Comparison of ENCODE assay signal across 20 cellular contexts in genomic region chr7:84613411-84613810, GRCh38.
"Had no signal": no experiment of that assay in that cellular context is flagged by ENCODE, and none has a peak within 500 bp of the region (broad histone marks: within the 10 kb centered on the region; RNA-seq: fewer than 3 reads in every experiment).

No MANE protein-coding gene starts in this region.

- H3K9me3 ChIP-seq: esophagus muscularis mucosa, gastrocnemius medialis, heart right ventricle, left lung, lower lobe of right lung had no signal

- ATAC-seq: effector memory CD8-positive, alpha-beta T cell; gastrocnemius medialis; heart right ventricle; left cardiac atrium; left lung; left ventricle myocardium superior; lower lobe of right lung; naive thymus-derived CD4-positive, alpha-beta T cell had no signal

- H3K27ac ChIP-seq: coronary artery, dorsolateral prefrontal cortex, esophagus muscularis mucosa, gastrocnemius medialis, heart right ventricle, left lung, lower lobe of right lung had no signal

- H3K4me3 ChIP-seq: coronary artery, dorsolateral prefrontal cortex, esophagus muscularis mucosa, gastrocnemius medialis, heart right ventricle, left lung, lower lobe of right lung had no signal

- DNase-seq: dermis blood vessel endothelial cell; dorsolateral prefrontal cortex; effector CD4-positive, alpha-beta T cell; effector memory CD8-positive, alpha-beta T cell; endodermal cell; foreskin melanocyte; gastrocnemius medialis; glutamatergic neuron; head of caudate nucleus; heart right ventricle; hippocampal formation; left cardiac atrium; left lung; left ventricle myocardium superior; lower lobe of right lung; mesendoderm; midbrain; naive thymus-derived CD4-positive, alpha-beta T cell had no signal

- H3K4me1 ChIP-seq: esophagus muscularis mucosa, gastrocnemius medialis, heart right ventricle, left lung, lower lobe of right lung had no signal

- H3K36me3 ChIP-seq: esophagus muscularis mucosa, gastrocnemius medialis, heart right ventricle, left lung, lower lobe of right lung had no signal

- H3K27me3 ChIP-seq: dorsolateral prefrontal cortex, esophagus muscularis mucosa, gastrocnemius medialis, heart right ventricle, left lung had no signal
